In the genomic region with DNA sequence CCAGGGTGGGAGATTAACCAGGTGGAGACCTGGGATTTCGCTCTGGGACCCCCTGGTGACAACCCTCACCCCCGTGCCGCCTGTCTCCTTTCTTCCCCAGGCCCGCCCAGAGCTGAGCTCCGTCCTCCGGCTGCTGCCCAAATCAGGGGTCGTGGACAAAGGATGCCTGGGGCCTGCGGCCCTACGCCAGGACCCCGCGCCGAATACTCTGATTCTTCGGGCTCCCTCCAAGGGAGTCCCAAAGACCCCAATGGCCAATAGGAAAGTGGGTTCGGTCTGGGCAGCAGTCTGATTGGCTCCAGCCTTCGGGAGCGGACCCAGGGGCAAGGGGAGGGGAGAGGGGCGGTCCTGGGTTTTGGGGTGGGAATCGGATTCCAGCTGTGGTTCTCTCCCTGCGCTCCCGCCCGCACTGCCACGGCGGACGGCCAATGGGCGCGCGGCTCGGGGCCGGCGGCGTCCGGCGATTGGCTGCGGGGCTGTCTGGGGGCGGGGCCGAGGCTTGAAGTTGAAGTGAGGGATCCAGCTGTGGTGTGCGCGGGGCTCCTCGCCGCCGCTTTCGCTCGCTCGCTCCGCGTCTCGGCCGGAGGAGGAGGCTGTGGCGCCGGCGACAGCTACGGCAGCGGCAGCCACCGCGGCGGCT, we compare ENCODE assay signal across 1 cellular context.
TF ChIP-seq lines count a peak whose summit lies in the region.

A gene (plus strand): TSS at position 531 of the 640 bp plus-strand sequence. CDS start 745 bp downstream, outside the sequence.

TF ChIP-seq in SK-N-SH, 30 proteins besides CTCF, POLR2A, EP300 and RAD21:
- TF ChIP-seq, protein P1, sequence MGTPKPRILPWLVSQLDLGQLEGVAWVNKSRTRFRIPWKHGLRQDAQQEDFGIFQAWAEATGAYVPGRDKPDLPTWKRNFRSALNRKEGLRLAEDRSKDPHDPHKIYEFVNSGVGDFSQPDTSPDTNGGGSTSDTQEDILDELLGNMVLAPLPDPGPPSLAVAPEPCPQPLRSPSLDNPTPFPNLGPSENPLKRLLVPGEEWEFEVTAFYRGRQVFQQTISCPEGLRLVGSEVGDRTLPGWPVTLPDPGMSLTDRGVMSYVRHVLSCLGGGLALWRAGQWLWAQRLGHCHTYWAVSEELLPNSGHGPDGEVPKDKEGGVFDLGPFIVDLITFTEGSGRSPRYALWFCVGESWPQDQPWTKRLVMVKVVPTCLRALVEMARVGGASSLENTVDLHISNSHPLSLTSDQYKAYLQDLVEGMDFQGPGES (IDR thresholded peaks at IDR 0.05; ENCODE audit: low read depth, low read length) = peak; percentile 57; the same call in 1 of the 2 replicates
- TF ChIP-seq RFX5 (IDR thresholded peaks at IDR 0.05; ENCODE audit: low read length) = peak; percentile 87; the same call in 1 of the 2 replicates
- peak; percentile 70 for TF ChIP-seq CHD2 (IDR thresholded peaks at IDR 0.05; ENCODE audit: low read length, partially characterized antibody)
- TF ChIP-seq, protein P2, sequence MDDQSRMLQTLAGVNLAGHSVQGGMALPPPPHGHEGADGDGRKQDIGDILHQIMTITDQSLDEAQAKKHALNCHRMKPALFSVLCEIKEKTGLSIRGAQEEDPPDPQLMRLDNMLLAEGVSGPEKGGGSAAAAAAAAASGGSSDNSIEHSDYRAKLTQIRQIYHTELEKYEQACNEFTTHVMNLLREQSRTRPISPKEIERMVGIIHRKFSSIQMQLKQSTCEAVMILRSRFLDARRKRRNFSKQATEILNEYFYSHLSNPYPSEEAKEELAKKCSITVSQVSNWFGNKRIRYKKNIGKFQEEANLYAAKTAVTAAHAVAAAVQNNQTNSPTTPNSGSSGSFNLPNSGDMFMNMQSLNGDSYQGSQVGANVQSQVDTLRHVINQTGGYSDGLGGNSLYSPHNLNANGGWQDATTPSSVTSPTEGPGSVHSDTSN (IDR thresholded peaks at IDR 0.05) = peak; percentile 70
- no peak for TF ChIP-seq POLR2AphosphoS5 (IDR thresholded peaks at IDR 0.05; ENCODE audit: low read depth, low read length)
- TF ChIP-seq, protein P3, sequence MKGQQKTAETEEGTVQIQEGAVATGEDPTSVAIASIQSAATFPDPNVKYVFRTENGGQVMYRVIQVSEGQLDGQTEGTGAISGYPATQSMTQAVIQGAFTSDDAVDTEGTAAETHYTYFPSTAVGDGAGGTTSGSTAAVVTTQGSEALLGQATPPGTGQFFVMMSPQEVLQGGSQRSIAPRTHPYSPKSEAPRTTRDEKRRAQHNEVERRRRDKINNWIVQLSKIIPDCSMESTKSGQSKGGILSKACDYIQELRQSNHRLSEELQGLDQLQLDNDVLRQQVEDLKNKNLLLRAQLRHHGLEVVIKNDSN (IDR thresholded peaks at IDR 0.05; ENCODE audit: borderline replicate concordance, low read depth) = no peak
- TF ChIP-seq NRF1 (IDR thresholded peaks at IDR 0.05; ENCODE audit: low read depth, low read length) = peak; percentile 43; the same call in 1 of the 2 replicates
- TF ChIP-seq MXI1 (IDR thresholded peaks at IDR 0.05; ENCODE audit: low read depth, low read length) = peak; percentile 79; the same call in 1 of the 2 replicates
